ENCODE assay signal across 1 cellular context in genomic region chr1:26774462-26774861, GRCh38.
TF ChIP-seq lines count a peak whose summit lies in the region.

No MANE protein-coding gene starts in this region.

TF ChIP-seq in HepG2, 621 proteins besides CTCF, POLR2A, EP300 and RAD21:
- no peak for TF ChIP-seq FOXO4 (CRISPR knock-in tag; conservative IDR thresholded peaks at IDR 0.05)
- no peak for TF ChIP-seq MED13 (CRISPR knock-in tag; IDR thresholded peaks at IDR 0.05)
- no peak for TF ChIP-seq GLI4 (CRISPR knock-in tag; IDR thresholded peaks at IDR 0.05; ENCODE audit: borderline replicate concordance)
- peak; percentile 65 for TF ChIP-seq AGO2 (optimal IDR thresholded peaks at IDR 0.05; ENCODE audit: low read depth, low read length)
- no peak for TF ChIP-seq TFE3 (CRISPR knock-in tag; IDR thresholded peaks at IDR 0.05)
- TF ChIP-seq BHLHE40 (IDR thresholded peaks at IDR 0.05; ENCODE audit: low read length), result no peak
- no peak for TF ChIP-seq ZNF282 (IDR thresholded peaks at IDR 0.05; ENCODE audit: partially characterized antibody)
- TF ChIP-seq FOSL1 (CRISPR knock-in tag; IDR thresholded peaks at IDR 0.05; ENCODE audit: borderline replicate concordance), result no peak
- TF ChIP-seq ATRX (CRISPR knock-in tag; IDR thresholded peaks at IDR 0.05; ENCODE audit: borderline replicate concordance), result no peak
- no peak for TF ChIP-seq MBD4 (IDR thresholded peaks at IDR 0.05; ENCODE audit: borderline replicate concordance, low read length)
- no peak for TF ChIP-seq ZNF264 (CRISPR knock-in tag; IDR thresholded peaks at IDR 0.05)
- TF ChIP-seq SIN3B (IDR thresholded peaks at IDR 0.05; ENCODE audit: low read length), result no peak
- no peak for TF ChIP-seq PATZ1 (CRISPR knock-in tag; IDR thresholded peaks at IDR 0.05)
- no peak for TF ChIP-seq TRIM22 (IDR thresholded peaks at IDR 0.05)
- 0 out of 2 replicates have a peak, but pooled peaks have one; percentile 48 for TF ChIP-seq HNRNPL (IDR thresholded peaks at IDR 0.05; ENCODE audit: low read depth, low read length)
